ENCODE assay signal across 20 cellular contexts in the genomic region with DNA sequence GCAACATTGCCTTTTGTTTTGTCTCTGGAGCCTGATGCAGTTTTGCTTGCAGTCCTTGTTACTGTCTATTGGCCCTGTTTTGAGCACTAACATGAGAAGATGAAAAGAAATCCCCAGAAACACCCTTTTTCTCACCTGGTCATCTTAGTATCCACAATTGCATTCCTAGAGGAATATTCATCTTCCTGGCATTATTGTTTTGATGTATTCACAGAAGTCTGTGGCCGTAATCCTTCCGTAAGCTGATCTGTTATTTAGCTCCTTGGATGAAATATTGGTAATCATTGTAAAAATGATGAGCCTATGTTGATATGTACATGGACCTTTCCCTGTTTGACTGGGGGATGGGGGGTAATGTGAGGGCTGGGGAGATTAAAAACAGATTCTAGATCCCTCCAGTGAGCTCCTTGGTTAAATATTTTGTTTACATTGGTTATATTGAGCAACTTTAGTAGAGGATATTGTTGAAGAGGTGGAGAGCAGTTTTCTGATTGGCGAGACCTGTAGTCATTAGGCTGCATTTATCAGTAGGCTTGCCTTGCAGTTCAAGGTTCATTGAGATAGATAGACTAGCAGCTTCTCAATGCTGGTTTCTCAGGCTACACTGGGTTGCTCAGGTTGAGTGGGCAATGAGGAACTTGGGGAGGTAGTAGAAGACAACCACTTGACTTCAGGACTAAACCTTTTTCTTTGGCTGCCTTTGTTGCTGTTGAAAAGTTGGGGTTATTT.
"Had no signal": no experiment of that assay in that cellular context is flagged by ENCODE, and none has a peak within 500 bp of the region (broad histone marks: within the 10 kb centered on the region; RNA-seq: fewer than 3 reads in every experiment).

No MANE protein-coding gene starts in this region.

- H3K4me2 ChIP-seq: smooth muscle cell had no signal

- H3K9me3 ChIP-seq: gastrocnemius medialis, heart right ventricle, prostate gland had no signal

- H3K4me3 Mint-ChIP-seq: activated CD4-positive, alpha-beta T cell treated with anti-CD3 and anti-CD28 coated beads, Interleukin-2, amount 10 ng/mL, durations not matched to agents 24 days and 14 days; activated CD8-positive, alpha-beta T cell treated with anti-CD3 and anti-CD28 coated beads, Interleukin-2, amount 10 ng/mL, durations not matched to agents 7 days and 5 days; activated naive CD8-positive, alpha-beta T cell; activated T-cell treated with anti-CD3 and anti-CD28 coated beads, Interleukin-2, amount 50 U/mL, for 72 hours; nephron progenitor cell; type B pancreatic cell had no signal

- H3K27ac ChIP-seq: gastrocnemius medialis, heart right ventricle, prostate gland had no signal

- H3K36me3 Mint-ChIP-seq: activated naive CD8-positive, alpha-beta T cell; type B pancreatic cell had no signal

- H3K27me3 ChIP-seq: gastrocnemius medialis, heart right ventricle had no signal

- H3K4me1 ChIP-seq: gastrocnemius medialis, prostate gland had no signal

- H3K4me3 ChIP-seq: gastrocnemius medialis, heart right ventricle, prostate gland, smooth muscle cell had no signal

- H3K36me3 ChIP-seq: gastrocnemius medialis, heart right ventricle, prostate gland had no signal

- H3K27ac Mint-ChIP-seq: activated CD4-positive, alpha-beta T cell treated with anti-CD3 and anti-CD28 coated beads, Interleukin-2, amount 10 ng/mL, durations not matched to agents 24 days and 14 days; activated CD8-positive, alpha-beta T cell treated with anti-CD3 and anti-CD28 coated beads, Interleukin-2, amount 10 ng/mL, durations not matched to agents 7 days and 5 days; activated naive CD8-positive, alpha-beta T cell; activated T-cell treated with anti-CD3 and anti-CD28 coated beads, Interleukin-2, amount 50 U/mL, for 72 hours; nephron progenitor cell; type B pancreatic cell had no signal

- H3K4me1 Mint-ChIP-seq: activated CD4-positive, alpha-beta T cell treated with anti-CD3 and anti-CD28 coated beads, Interleukin-2, amount 10 ng/mL, durations not matched to agents 24 days and 14 days had no signal

- FAIRE-seq: islet of Langerhans had no signal

- H3K27me3 Mint-ChIP-seq: activated CD4-positive, alpha-beta T cell treated with anti-CD3 and anti-CD28 coated beads, Interleukin-2, amount 10 ng/mL, durations not matched to agents 24 days and 14 days; type B pancreatic cell had no signal

- H3K9me3 Mint-ChIP-seq: nephron progenitor cell, type B pancreatic cell had no signal

- ATAC-seq: activated CD8-positive, alpha-beta T cell treated with anti-CD3 and anti-CD28 coated beads, Interleukin-2, amount 10 ng/mL, durations not matched to agents 7 days and 5 days; activated T-cell treated with anti-CD3 and anti-CD28 coated beads, Interleukin-2, amount 50 U/mL, for 72 hours; gastrocnemius medialis; heart right ventricle; right cardiac atrium; stimulated activated naive CD8-positive, alpha-beta T cell treated with anti-CD3 and anti-CD28 coated beads, Interleukin-15, Interleukin-2, amounts not matched to agents 100 U/mL and 50 U/mL, for 24 hours had no signal

- DNase-seq: activated CD4-positive, alpha-beta T cell treated with anti-CD3 and anti-CD28 coated beads, Interleukin-2, amount 10 ng/mL, durations not matched to agents 24 days and 14 days; activated CD4-positive, CD25-positive, alpha-beta regulatory T cell; activated CD8-positive, alpha-beta memory T cell treated with anti-CD3 and anti-CD28 coated beads, Interleukin-2, amount 50 U/mL, for 4 hours; activated CD8-positive, alpha-beta T cell treated with anti-CD3 and anti-CD28 coated beads, Interleukin-2, amount 10 ng/mL, durations not matched to agents 7 days and 5 days; activated gamma-delta T cell treated with Interleukin-2 at 50 U/mL for 16 hours; activated T-cell treated with anti-CD3 and anti-CD28 coated beads, Interleukin-2, amount 50 U/mL, for 72 hours; amygdala; cerebellar nuclear complex; gastrocnemius medialis; heart right ventricle; nephron progenitor cell; right cardiac atrium; stimulated activated CD4-positive, alpha-beta T cell treated with anti-CD3 and anti-CD28 coated beads, Interleukin-4, amount 100 ng/mL, for 4 hours; stimulated activated CD8-positive, alpha-beta memory T cell treated with anti-CD3 and anti-CD28 coated beads, Interleukin-4, amount 100 ng/mL, for 48 hours; stimulated activated naive CD8-positive, alpha-beta T cell treated with anti-CD3 and anti-CD28 coated beads, Interleukin-15, Interleukin-2, amounts not matched to agents 100 U/mL and 50 U/mL, for 24 hours had no signal
